1 cellular context compared by ENCODE assay signal in genomic region chr11:58685973-58686720, GRCh38.
A peak's percentile ranks its signal among the peaks of the same experiment; 100 is the strongest.
TF ChIP-seq lines count a peak whose summit lies in the region.

No MANE protein-coding gene starts in this region.

TF ChIP-seq in K562, 482 proteins besides CTCF, POLR2A, EP300 and RAD21:
- TF ChIP-seq HDAC8 (tag; IDR thresholded peaks at IDR 0.05) (no peak), PBX2 (CRISPR knock-in tag; IDR thresholded peaks at IDR 0.05; ENCODE audit: low read depth) (no peak), PBX2 (tag; conservative IDR thresholded peaks at IDR 0.05; ENCODE audit: low read depth) (peak; percentile 19; the same call in 1 of the 2 replicates), BCL6 (CRISPR knock-in tag; IDR thresholded peaks at IDR 0.05) (no peak), IFI16 (CRISPR knock-in tag; IDR thresholded peaks at IDR 0.05) (no peak), KDM1A (IDR thresholded peaks at IDR 0.05) (no peak), IRF2 (CRISPR knock-in tag; IDR thresholded peaks at IDR 0.05) (no peak), HMGN3 (IDR thresholded peaks at IDR 0.05; ENCODE audit: borderline replicate concordance, extremely low read depth, insufficient read length, low read depth, low read length) (no peak), ARNT (IDR thresholded peaks at IDR 0.05) (no peak), UBTF (IDR thresholded peaks at IDR 0.05; ENCODE audit: borderline replicate concordance in 1 of 2, low read depth in 2 of 2, low read length in 2 of 2) (no peak), ESRRA (IDR thresholded peaks at IDR 0.05; ENCODE audit: borderline replicate concordance, low read depth) (peak; percentile 62), HOXB6 (CRISPR knock-in tag; IDR thresholded peaks at IDR 0.05; ENCODE audit: borderline replicate concordance) (no peak), RBBP5 (IDR thresholded peaks at IDR 0.05; ENCODE audit: borderline replicate concordance, insufficient read depth, low read length, poor library complexity, severe bottlenecking) (no peak), L3MBTL2 (IDR thresholded peaks at IDR 0.05) (no peak), JUN (IDR thresholded peaks at IDR 0.05; ENCODE audit: borderline replicate concordance, low read depth, low read length) (no peak), JUN (CRISPR knock-in tag; IDR thresholded peaks at IDR 0.05; ENCODE audit: borderline replicate concordance) (no peak), ZFPM2 (CRISPR knock-in tag; IDR thresholded peaks at IDR 0.05) (no peak), ETV1 (tag; conservative IDR thresholded peaks at IDR 0.05; ENCODE audit: low read depth) (no peak)
